Comparison of ENCODE assay signal across 15 cellular contexts in the genomic region with DNA sequence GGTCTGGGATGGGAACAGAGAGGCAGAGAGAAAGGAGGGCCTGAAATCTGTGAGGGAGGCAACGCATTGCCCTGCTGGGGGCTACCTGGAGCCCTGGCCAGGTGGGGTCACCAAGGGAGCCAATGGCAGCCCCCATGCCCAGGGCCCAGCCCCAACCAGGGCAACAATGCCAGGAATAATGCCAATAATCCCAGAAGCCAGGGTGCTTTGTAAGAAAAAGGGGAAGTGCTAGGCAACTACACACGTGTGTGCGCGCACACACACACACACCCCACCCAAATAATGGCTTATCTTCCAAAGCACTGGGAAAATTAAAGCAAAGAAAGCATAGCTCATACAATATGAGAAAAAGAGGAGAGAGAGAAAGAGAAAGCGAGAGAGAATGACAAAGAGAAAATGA. TPM values are rescaled to one million over a fixed set of nuclear protein-coding genes. Genes with fewer than 3 reads are reported as not detected.
DNase-seq lines count a peak whose midpoint lies in the region; ATAC-seq and TF ChIP-seq lines count a peak whose summit lies in the region.
"Had no signal": no experiment of that assay in that cellular context is flagged by ENCODE, and none has a peak within 500 bp of the region (broad histone marks: within the 10 kb centered on the region; RNA-seq: fewer than 3 reads in every experiment).

No MANE protein-coding gene starts in this region.

- H3K27ac Mint-ChIP-seq in T-helper 2 cell treated with Interferon-gamma antibody and Interleukin-4, amounts not matched to agents 5 μg/mL and 100 μg/mL, for 36 hours = peak overlapping the region; percentile 64
- H3K27ac Mint-ChIP-seq in activated naive CD4-positive, alpha-beta T cell treated with anti-CD3 and anti-CD28 coated beads, Interleukin-2, amount 50 U/mL, for 72 hours = peak overlapping the region; percentile 73 to 97
- H3K27ac Mint-ChIP-seq in activated T-helper 2 cell treated with anti-CD3 and anti-CD28 coated beads, Interferon-gamma antibody, Interleukin-2, Interleukin-4, amounts not matched to agents 10 μg/mL and 5 μg/mL and 100 μg/mL, durations not matched to agents 14 hours and 24 hours and 36 hours = peak overlapping the region; percentile 83
- peak overlapping the region; percentile 86 for H3K27ac Mint-ChIP-seq in stimulated activated effector memory CD8-positive, alpha-beta T cell treated with anti-CD3 and anti-CD28 coated beads, Interleukin-12 subunit alpha, Interleukin-12 subunit beta, amount 100 ng/mL, for 72 hours
- H3K27ac Mint-ChIP-seq: H9 had no signal

- TF ChIP-seq CTCF in GM10248 (IDR thresholded peaks at IDR 0.05; ENCODE audit: control extremely low read depth, extremely low read depth, low read depth, missing control alignments) = no peak

- no peak overlapping the region for H3K4me3 Mint-ChIP-seq in T-helper 2 cell treated with Interferon-gamma antibody and Interleukin-4, amounts not matched to agents 5 μg/mL and 100 μg/mL, for 36 hours
- H3K4me3 Mint-ChIP-seq in activated T-helper 2 cell treated with anti-CD3 and anti-CD28 coated beads, Interferon-gamma antibody, Interleukin-2, Interleukin-4, amounts not matched to agents 10 μg/mL and 5 μg/mL and 100 μg/mL, durations not matched to agents 14 hours and 24 hours and 36 hours (ENCODE audit: low read depth) = no peak overlapping the region
- peak overlapping the region; percentile 3 for H3K4me3 Mint-ChIP-seq in stimulated activated effector memory CD8-positive, alpha-beta T cell treated with anti-CD3 and anti-CD28 coated beads, Interleukin-12 subunit alpha, Interleukin-12 subunit beta, amount 100 ng/mL, for 72 hours
- H3K4me3 Mint-ChIP-seq: H9 had no signal

- H3K27me3 Mint-ChIP-seq in T-helper 2 cell treated with Interferon-gamma antibody and Interleukin-4, amounts not matched to agents 5 μg/mL and 100 μg/mL, for 36 hours (ENCODE audit: low read depth) = no peaks in the 10 kb centered on the region
- no peaks in the 10 kb centered on the region for H3K27me3 Mint-ChIP-seq in activated T-helper 2 cell treated with anti-CD3 and anti-CD28 coated beads, Interferon-gamma antibody, Interleukin-2, Interleukin-4, amounts not matched to agents 10 μg/mL and 5 μg/mL and 100 μg/mL, durations not matched to agents 14 hours and 24 hours and 36 hours (ENCODE audit: low read depth)

- H3K36me3 Mint-ChIP-seq in T-helper 2 cell treated with Interferon-gamma antibody and Interleukin-4, amounts not matched to agents 5 μg/mL and 100 μg/mL, for 36 hours (ENCODE audit: low read depth) = no peaks in the 10 kb centered on the region
- H3K36me3 Mint-ChIP-seq in activated naive CD4-positive, alpha-beta T cell treated with anti-CD3 and anti-CD28 coated beads, Interleukin-2, amount 50 U/mL, for 72 hours = peaks cover 0 to 19% of the 10 kb centered on the region in 2 donors
- H3K36me3 Mint-ChIP-seq in activated T-helper 2 cell treated with anti-CD3 and anti-CD28 coated beads, Interferon-gamma antibody, Interleukin-2, Interleukin-4, amounts not matched to agents 10 μg/mL and 5 μg/mL and 100 μg/mL, durations not matched to agents 14 hours and 24 hours and 36 hours (ENCODE audit: low read depth) = no peaks in the 10 kb centered on the region
- no peaks in the 10 kb centered on the region for H3K36me3 Mint-ChIP-seq in stimulated activated effector memory CD8-positive, alpha-beta T cell treated with anti-CD3 and anti-CD28 coated beads, Interleukin-12 subunit alpha, Interleukin-12 subunit beta, amount 100 ng/mL, for 72 hours

- intact Hi-C loops in activated T-helper 2 cell treated with anti-CD3 and anti-CD28 coated beads, Interferon-gamma antibody, Interleukin-2, Interleukin-4, amounts not matched to agents 10 μg/mL and 5 μg/mL and 100 μg/mL, durations not matched to agents 14 hours and 24 hours and 36 hours (cut with micrococcal nuclease) = loop anchor here (2.0 kb wide), 1 partner anchor 23 kb away; no protein-coding TSS in a partner anchor

- POLR2A ChIA-PET in GM10248 (lab: Yijun Ruan, JAX) = no interaction called here

- CTCF ChIA-PET in GM10248 (lab: Yijun Ruan, JAX) = no interaction called here

- ATAC-seq in activated naive CD4-positive, alpha-beta T cell treated with anti-CD3 and anti-CD28 coated beads, Interleukin-2, amount 50 U/mL, for 72 hours = no peak
- ATAC-seq in stimulated activated effector memory CD8-positive, alpha-beta T cell treated with anti-CD3 and anti-CD28 coated beads, Interleukin-12 subunit alpha, Interleukin-12 subunit beta, amount 100 ng/mL, for 72 hours = no peak
- no peak for ATAC-seq in GM21786 (IDR thresholded peaks at IDR 0.05; ENCODE audit: unreplicated experiment)
- ATAC-seq: HepG2 had no signal

- no peaks in the 10 kb centered on the region for H3K9me3 Mint-ChIP-seq in T-helper 2 cell treated with Interferon-gamma antibody and Interleukin-4, amounts not matched to agents 5 μg/mL and 100 μg/mL, for 36 hours
- peaks cover 0 to 9% of the 10 kb centered on the region in 2 donors for H3K9me3 Mint-ChIP-seq in activated naive CD4-positive, alpha-beta T cell treated with anti-CD3 and anti-CD28 coated beads, Interleukin-2, amount 50 U/mL, for 72 hours
- no peaks in the 10 kb centered on the region for H3K9me3 Mint-ChIP-seq in activated T-helper 2 cell treated with anti-CD3 and anti-CD28 coated beads, Interferon-gamma antibody, Interleukin-2, Interleukin-4, amounts not matched to agents 10 μg/mL and 5 μg/mL and 100 μg/mL, durations not matched to agents 14 hours and 24 hours and 36 hours
- no peaks in the 10 kb centered on the region for H3K9me3 Mint-ChIP-seq in stimulated activated effector memory CD8-positive, alpha-beta T cell treated with anti-CD3 and anti-CD28 coated beads, Interleukin-12 subunit alpha, Interleukin-12 subunit beta, amount 100 ng/mL, for 72 hours
- H3K9me3 Mint-ChIP-seq: H9 had no signal

- H3K4me1 Mint-ChIP-seq in T-helper 2 cell treated with Interferon-gamma antibody and Interleukin-4, amounts not matched to agents 5 μg/mL and 100 μg/mL, for 36 hours (ENCODE audit: low read depth) = peaks cover 26% of the 10 kb centered on the region
- peaks cover 25% of the 10 kb centered on the region for H3K4me1 Mint-ChIP-seq in activated T-helper 2 cell treated with anti-CD3 and anti-CD28 coated beads, Interferon-gamma antibody, Interleukin-2, Interleukin-4, amounts not matched to agents 10 μg/mL and 5 μg/mL and 100 μg/mL, durations not matched to agents 14 hours and 24 hours and 36 hours (ENCODE audit: low read depth)
- H3K4me1 Mint-ChIP-seq in stimulated activated effector memory CD8-positive, alpha-beta T cell treated with anti-CD3 and anti-CD28 coated beads, Interleukin-12 subunit alpha, Interleukin-12 subunit beta, amount 100 ng/mL, for 72 hours = peaks cover 30% of the 10 kb centered on the region

- no peak for DNase-seq in T-helper 2 cell treated with Interferon-gamma antibody and Interleukin-4, amounts not matched to agents 5 μg/mL and 100 μg/mL, for 36 hours (ENCODE audit: low spot score)
- DNase-seq in T-helper 2 cell (no peak), GM10248 (ENCODE audit: extremely low spot score) (no peak)
- DNase-seq in activated naive CD4-positive, alpha-beta T cell treated with anti-CD3 and anti-CD28 coated beads, Interleukin-2, amount 50 U/mL, for 72 hours (ENCODE audit: low spot score in 2 of 2) = no peak
- DNase-seq in activated naive CD4-positive, alpha-beta T cell treated with anti-CD3 and anti-CD28 coated beads, Interleukin-2, amount 50 U/mL, for 16 hours = no peak
- no peak for DNase-seq in activated T-helper 2 cell treated with anti-CD3 and anti-CD28 coated beads, Interferon-gamma antibody, Interleukin-2, Interleukin-4, amounts not matched to agents 10 μg/mL and 5 μg/mL and 100 μg/mL, durations not matched to agents 14 hours and 24 hours and 36 hours (ENCODE audit: low spot score)
- DNase-seq in stimulated activated effector memory CD8-positive, alpha-beta T cell treated with anti-CD3 and anti-CD28 coated beads, Interleukin-12 subunit alpha, Interleukin-12 subunit beta, amount 100 ng/mL, for 72 hours (ENCODE audit: low spot score in 2 of 2) = no peak
- DNase-seq: Caco-2, Karpas-422, NCI-H1417 treated with DMSO at 0.1 percent for 48 hours, NCI-H2029 treated with DMSO at 0.1 percent for 48 hours, NCI-H510A had no signal

RNA-seq across cellular contexts. Expression of a gene that starts 7.0 kb away (rescaled TPM):
- 1 to 10 TPM in 1 of 2 donors, not detected in 1; 3.7 TPM for total RNA-seq in activated naive CD4-positive, alpha-beta T cell treated with anti-CD3 and anti-CD28 coated beads, Interleukin-2, amount 50 U/mL, for 72 hours
- total RNA-seq in activated T-helper 2 cell treated with anti-CD3 and anti-CD28 coated beads, Interferon-gamma antibody, Interleukin-2, Interleukin-4, amounts not matched to agents 10 μg/mL and 5 μg/mL and 100 μg/mL, durations not matched to agents 14 hours and 24 hours and 36 hours = 0.11 TPM in 1 of 2 replicates, not detected in the other
- total RNA-seq: Caco-2, H9 had no signal

RNA-seq across cellular contexts. Expression of a gene that starts 8.2 kb away (rescaled TPM):
- total RNA-seq in activated naive CD4-positive, alpha-beta T cell treated with anti-CD3 and anti-CD28 coated beads, Interleukin-2, amount 50 U/mL, for 72 hours = not detected
- total RNA-seq in activated T-helper 2 cell treated with anti-CD3 and anti-CD28 coated beads, Interferon-gamma antibody, Interleukin-2, Interleukin-4, amounts not matched to agents 10 μg/mL and 5 μg/mL and 100 μg/mL, durations not matched to agents 14 hours and 24 hours and 36 hours = not detected in 2 replicates
- total RNA-seq: H9 had no signal

RNA-seq across cellular contexts. Expression of a gene that starts 36.9 kb away (rescaled TPM):
- not detected for total RNA-seq in activated naive CD4-positive, alpha-beta T cell treated with anti-CD3 and anti-CD28 coated beads, Interleukin-2, amount 50 U/mL, for 72 hours
- total RNA-seq in activated T-helper 2 cell treated with anti-CD3 and anti-CD28 coated beads, Interferon-gamma antibody, Interleukin-2, Interleukin-4, amounts not matched to agents 10 μg/mL and 5 μg/mL and 100 μg/mL, durations not matched to agents 14 hours and 24 hours and 36 hours = not detected in 2 replicates
- total RNA-seq: Caco-2, H9, HepG2 had no signal

RNA-seq across cellular contexts. Expression of a gene that starts 59.4 kb away (rescaled TPM):
- total RNA-seq in activated naive CD4-positive, alpha-beta T cell treated with anti-CD3 and anti-CD28 coated beads, Interleukin-2, amount 50 U/mL, for 72 hours = 10 to 100 TPM; 18.3 to 76.0 TPM
- total RNA-seq in activated T-helper 2 cell treated with anti-CD3 and anti-CD28 coated beads, Interferon-gamma antibody, Interleukin-2, Interleukin-4, amounts not matched to agents 10 μg/mL and 5 μg/mL and 100 μg/mL, durations not matched to agents 14 hours and 24 hours and 36 hours = 3.1 and 3.2 TPM in 2 replicates
- total RNA-seq: Caco-2 had no signal
